Comparison of ENCODE assay signal across 1 cellular context in the genomic region with DNA sequence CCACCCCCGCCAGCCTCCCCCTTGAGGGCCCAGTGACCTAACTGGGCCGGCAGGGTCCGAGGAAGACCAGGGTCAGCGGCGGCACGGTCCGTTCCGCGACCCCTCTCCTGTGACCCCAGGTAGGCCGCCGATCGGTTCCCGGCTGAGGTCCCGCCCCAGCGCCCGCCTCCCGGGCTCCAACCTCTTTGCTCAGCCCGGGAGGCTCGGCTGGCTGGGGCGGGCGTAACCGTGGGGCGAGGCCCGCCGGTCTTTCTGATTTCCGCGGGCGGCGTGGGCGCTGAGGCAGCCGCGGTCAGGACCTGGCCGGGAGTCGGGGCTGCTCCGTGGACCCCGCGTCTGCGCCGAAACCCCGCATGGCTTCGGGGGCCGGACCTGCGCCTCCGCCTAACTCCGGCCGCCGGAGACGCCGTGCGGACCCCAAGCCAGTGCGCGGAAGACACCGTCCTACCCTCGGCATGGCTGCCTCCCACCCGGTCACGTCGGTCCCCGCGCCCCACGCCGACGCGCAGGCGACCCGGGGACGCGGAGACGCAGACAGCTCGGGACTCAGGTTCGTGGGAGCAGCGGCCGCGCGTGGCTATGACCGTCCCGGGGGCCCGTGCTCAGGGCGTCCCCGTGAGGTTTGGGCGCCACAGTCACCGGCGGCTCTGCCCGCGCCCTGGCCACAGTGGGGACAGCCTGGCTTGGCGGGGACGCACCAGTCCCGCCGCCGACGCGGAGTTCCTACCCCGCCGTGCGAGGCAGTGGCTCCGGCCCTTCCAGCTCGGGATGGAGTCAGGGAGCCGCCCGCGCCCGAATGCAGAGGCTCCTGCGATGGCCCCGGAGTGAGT.
TF ChIP-seq lines count a peak whose summit lies in the region.

No MANE protein-coding gene starts in this region.

TF ChIP-seq in H1, 55 proteins besides CTCF, POLR2A, EP300 and RAD21:
- peak; percentile 94 for TF ChIP-seq EZH2 (IDR thresholded peaks at IDR 0.05; ENCODE audit: low read depth, low read length, severe bottlenecking)
- TF ChIP-seq SUZ12 (IDR thresholded peaks at IDR 0.05; ENCODE audit: low read length) = peak; percentile 92
- TF ChIP-seq RFX5 (IDR thresholded peaks at IDR 0.05; ENCODE audit: borderline replicate concordance, low read depth, low read length) = no peak
- TF ChIP-seq BACH1 (IDR thresholded peaks at IDR 0.05; ENCODE audit: low read length) = 0 out of 2 replicates have a peak, but pooled peaks have one; percentile 10
- peak; percentile 36 for TF ChIP-seq KDM4A (IDR thresholded peaks at IDR 0.05; ENCODE audit: low read depth, low read length, severe bottlenecking)
- no peak for TF ChIP-seq RBBP5 (IDR thresholded peaks at IDR 0.05; ENCODE audit: borderline replicate concordance, low read depth, low read length)
